Comparison of ENCODE assay signal across 26 cellular contexts in genomic region chr4:185920171-185920570, GRCh38.
A peak's percentile ranks its signal among the peaks of the same experiment; 100 is the strongest.
DNase-seq lines count a peak whose midpoint lies in the region; ATAC-seq and TF ChIP-seq lines count a peak whose summit lies in the region.
"Had no signal": no experiment of that assay in that cellular context is flagged by ENCODE, and none has a peak within 500 bp of the region (broad histone marks: within the 10 kb centered on the region; RNA-seq: fewer than 3 reads in every experiment).

No MANE protein-coding gene starts in this region.

- BruUV-seq in PC-9 (replicated peaks; lab: Mats Ljungman, UMichigan): no TSS peak

- H3K9me2 ChIP-seq in PC-9 (ENCODE audit: insufficient read depth): no peaks in the 10 kb centered on the region

- H3K27me3 ChIP-seq in PC-9 (ENCODE audit: insufficient read depth, low read depth) (no peaks in the 10 kb centered on the region), prostate gland (replicated peaks; ENCODE audit: insufficient read depth) (no peaks in the 10 kb centered on the region)
- H3K27me3 ChIP-seq: body of pancreas, colonic mucosa, esophagus muscularis mucosa had no signal

- peaks cover 3% of the 10 kb centered on the region; the same call in 1 of the 2 replicates for H3K4me1 ChIP-seq in HEK293 (ENCODE audit: control insufficient read depth, insufficient read depth, low read length)
- H3K4me1 ChIP-seq in PC-9 (replicated peaks; ENCODE audit: insufficient read depth): peaks cover 11% of the 10 kb centered on the region
- H3K4me1 ChIP-seq in prostate gland (replicated peaks): no peaks in the 10 kb centered on the region
- H3K4me1 ChIP-seq: colonic mucosa had no signal

- H3K9me3 ChIP-seq in HEK293 (ENCODE audit: control insufficient read depth, insufficient read depth, low read depth, low read length): no peaks in the 10 kb centered on the region
- H3K9me3 ChIP-seq in PC-9 (ENCODE audit: insufficient read depth, low read depth): no peaks in the 10 kb centered on the region
- no peaks in the 10 kb centered on the region for H3K9me3 ChIP-seq in prostate gland
- H3K9me3 ChIP-seq: body of pancreas, colonic mucosa, esophagus muscularis mucosa, thoracic aorta had no signal

- no peaks in the 10 kb centered on the region for H3K36me3 ChIP-seq in HEK293 (ENCODE audit: control insufficient read depth in 2 of 2, insufficient read depth in 1 of 2, low read length in 2 of 2)
- no peaks in the 10 kb centered on the region for H3K36me3 ChIP-seq in PC-9 (ENCODE audit: low read depth)
- no peaks in the 10 kb centered on the region for H3K36me3 ChIP-seq in prostate gland
- H3K36me3 ChIP-seq: colonic mucosa, esophagus muscularis mucosa, thoracic aorta had no signal

- H3K27ac ChIP-seq in HEK293 (ENCODE audit: extremely low read depth, low read depth, low read length) (no peak overlapping the region), PC-9 (peak overlapping the region; percentile 43), prostate gland (no peak overlapping the region)
- H3K27ac ChIP-seq: body of pancreas, C4-2B, colonic mucosa, esophagus muscularis mucosa, SK-N-MC, thoracic aorta had no signal

- 0 out of 2 replicates have a peak, but pooled peaks cover 10% of the 10 kb centered on the region for H3F3A ChIP-seq in PC-9 (ENCODE audit: insufficient read depth, low read depth)

- WGBS in prostate gland: 54% methylated on average over 6 of the region's 6 CpGs

- POLR2A ChIA-PET in HEK293 (lab: Yijun Ruan, JAX): no interaction called here
- POLR2A ChIA-PET in PC-9 (lab: Charles Lee; ENCODE audit: unreplicated experiment): no interaction called here

- no peak for TF ChIP-seq CTCF in HEK293 (tag by site-specific recombination; IDR thresholded peaks at IDR 0.05)
- no peak for TF ChIP-seq CTCF in PC-9 (conservative IDR thresholded peaks at IDR 0.05)
- no peak for TF ChIP-seq CTCF in fibroblast of mammary gland (conservative IDR thresholded peaks at IDR 0.05; ENCODE audit: control insufficient read depth, insufficient read depth, low read depth, low read length)
- TF ChIP-seq CTCF in prostate gland (IDR thresholded peaks at IDR 0.05): no peak

- CTCF ChIA-PET in HEK293 (lab: Yijun Ruan, JAX): no interaction called here
- CTCF ChIA-PET in PC-9 (lab: Charles Lee): interaction anchor here (0.7 kb wide), 1 partner anchor 218 kb away, joined by 3 read pairs; no protein-coding TSS in a partner anchor

- TF ChIP-seq POLR2A in prostate gland (IDR thresholded peaks at IDR 0.05): no peak

- peak overlapping the region; percentile 48 for H3K4me2 ChIP-seq in PC-9

- H4K20me1 ChIP-seq in PC-9 (ENCODE audit: insufficient read depth): no peaks in the 10 kb centered on the region

- no peak overlapping the region for H2AFZ ChIP-seq in PC-9

- no peak for ATAC-seq in HG02885 (IDR thresholded peaks at IDR 0.05; ENCODE audit: poor library complexity, unreplicated experiment)
- ATAC-seq: activated CD8-positive, alpha-beta T cell treated with anti-CD3 and anti-CD28 coated beads, Interleukin-2, amount 10 ng/mL, durations not matched to agents 7 days and 5 days; activated naive CD8-positive, alpha-beta T cell treated with anti-CD3 and anti-CD28 coated beads, Interleukin-2, amount 50 U/mL, for 24 hours; body of pancreas; effector memory CD8-positive, alpha-beta T cell; stimulated activated naive B cell treated with anti-CD40 and anti-IgM and Interleukin-4, amounts not matched to agents 10 μg/mL and 1 μg/mL and 100 μg/mL, for 72 hours had no signal

- DNase-seq in PC-9 (peak; percentile 34 to 83), fibroblast of mammary gland (ENCODE audit: low read depth) (peak; percentile 14), prostate gland (ENCODE audit: low spot score) (peak; percentile 30), activated gamma-delta T cell (lab: John Stamatoyannopoulos, UW) (no peak), mesenteric fat pad (ENCODE audit: low spot score) (no peak), SIG-M5 (lab: John Stamatoyannopoulos, UW) (no peak)
- DNase-seq: activated CD8-positive, alpha-beta T cell treated with anti-CD3 and anti-CD28 coated beads, Interleukin-2, amount 10 ng/mL, durations not matched to agents 7 days and 5 days; activated effector memory CD4-positive, alpha-beta T cell treated with Interleukin-2 at 50 U/mL for 16 hours; activated naive CD8-positive, alpha-beta T cell treated with anti-CD3 and anti-CD28 coated beads, Interleukin-2, amount 50 U/mL, for 24 hours; activated T-cell treated with anti-CD3 and anti-CD28 coated beads for 4 hours; body of pancreas; colonic mucosa; effector memory CD8-positive, alpha-beta T cell; kidney; MM.1S; NCI-H1436; NCI-H524 treated with DMSO at 0.1 percent for 48 hours; stimulated activated CD4-positive, alpha-beta T cell treated with anti-CD3 and anti-CD28 coated beads, Interleukin-2, amount 100 ng/mL, for 48 hours; stimulated activated naive B cell treated with anti-CD40 and anti-IgM and Interleukin-4, amounts not matched to agents 10 μg/mL and 1 μg/mL and 100 μg/mL, for 72 hours; T-helper 2 cell had no signal

- H3K79me2 ChIP-seq in PC-9 (ENCODE audit: low read depth): no peaks in the 10 kb centered on the region

- intact Hi-C loops in PC-9 (cut with micrococcal nuclease; ENCODE audit: unreplicated experiment) (no loop called here), prostate gland (cut with DNase I) (no loop called here)

- H3K4me3 ChIP-seq in HEK293 (ENCODE audit: low read depth, low read length) (no peak overlapping the region), PC-9 (no peak overlapping the region), fibroblast of mammary gland (ENCODE audit: control insufficient read depth, low read depth, low read length) (no peak overlapping the region), prostate gland (no peak overlapping the region)
- H3K4me3 ChIP-seq: body of pancreas, colonic mucosa, esophagus muscularis mucosa, SK-N-MC, thoracic aorta had no signal

TF ChIP-seq in HEK293, 187 proteins besides CTCF, POLR2A, EP300 and RAD21:
- TF ChIP-seq YY1 (tag by site-specific recombination; IDR thresholded peaks at IDR 0.05): no peak
- peak; percentile 68 for TF ChIP-seq FEZF1 (tag by site-specific recombination; IDR thresholded peaks at IDR 0.05)
- no peak for TF ChIP-seq ZNF280C (tag by site-specific recombination; IDR thresholded peaks at IDR 0.05)

Comparison
In these comparisons a context has a peak if more than half of its experiments do, and no peak if none do; other contexts are left out.
1. DNase-seq: peak in PC-9 (2 of 2), fibroblast of mammary gland (single experiment) and prostate gland (single experiment); none in activated gamma-delta T cell (single experiment), mesenteric fat pad (single experiment) and SIG-M5 (single experiment).